In genomic region chr1:19113362-19114092, GRCh38 we compare ENCODE assay signal across 8 cellular contexts.
DNase-seq lines count a peak whose midpoint lies in the region; ATAC-seq and TF ChIP-seq lines count a peak whose summit lies in the region.

No MANE protein-coding gene starts in this region.

- TF ChIP-seq RAD21 in liver (IDR thresholded peaks at IDR 0.05), result peak; percentile 63 to 74

- 84% methylated on average over 8 of the region's 8 CpGs for WGBS in liver

- H3K4me3 ChIP-seq in Peyer's patch (no peak overlapping the region), liver (ENCODE audit: low read depth in 1 of 3, low read length in 3 of 3) (no peak overlapping the region)

- peak; percentile 54 for DNase-seq in Ammon's horn (ENCODE audit: low spot score)
- peak; percentile 45 for DNase-seq in GM13976 (ENCODE audit: low spot score)
- peak in 1 of 3 donors; percentile 56 for DNase-seq in Peyer's patch
- DNase-seq in astrocyte of the hippocampus (ENCODE audit: low read depth, low spot score), result peak; percentile 59
- DNase-seq in NCI-H1048 (lab: John Stamatoyannopoulos, UW), result no peak

- no peak for TF ChIP-seq POLR2A in Peyer's patch (IDR thresholded peaks at IDR 0.05)

- peaks cover 0 to 99% (median 0%) of the 10 kb centered on the region in 3 donors for H3K36me3 ChIP-seq in Peyer's patch
- peaks cover 31 to 96% (median 92%) of the 10 kb centered on the region in 4 donors for H3K36me3 ChIP-seq in liver (ENCODE audit: control insufficient read depth in 4 of 4, insufficient read depth in 3 of 4, low read depth in 1 of 4, low read length in 3 of 4)

- in situ Hi-C loops in GM13976 (cut with MboI; ENCODE audit: low sequenced_read_pairs, unreplicated experiment), result no loop called here

- H3K27me3 ChIP-seq in Peyer's patch (no peaks in the 10 kb centered on the region), liver (ENCODE audit: control insufficient read depth in 4 of 4, insufficient read depth in 4 of 4, low read length in 3 of 4) (no peaks in the 10 kb centered on the region)

- H3K9me3 ChIP-seq in Peyer's patch (no peaks in the 10 kb centered on the region), liver (ENCODE audit: control insufficient read depth in 4 of 4, low read length in 3 of 4) (no peaks in the 10 kb centered on the region)

- H3K4me1 ChIP-seq in Peyer's patch (no peaks in the 10 kb centered on the region), liver (ENCODE audit: control insufficient read depth in 4 of 4, insufficient read depth in 4 of 4, low read length in 3 of 4) (no peaks in the 10 kb centered on the region)

- ATAC-seq in GM18907 (IDR thresholded peaks at IDR 0.05; ENCODE audit: unreplicated experiment) (no peak), GM21367 (IDR thresholded peaks at IDR 0.05; ENCODE audit: unreplicated experiment) (no peak)

- no peak overlapping the region for H3K9ac ChIP-seq in liver (ENCODE audit: low read depth in 1 of 2, low read length in 2 of 2)

- no peak overlapping the region for H3K27ac ChIP-seq in Peyer's patch
- no peak overlapping the region for H3K27ac ChIP-seq in liver (ENCODE audit: low read depth in 1 of 2, low read length in 2 of 2)

- no peak for TF ChIP-seq CTCF in GM13976 (IDR thresholded peaks at IDR 0.05; ENCODE audit: borderline replicate concordance, control extremely low read depth, extremely low read depth, insufficient read depth, missing control alignments)
- peak in 4 of 6 experiments; percentile 33 to 52 (median 46) for TF ChIP-seq CTCF in Peyer's patch (IDR thresholded peaks at IDR 0.05)
- TF ChIP-seq CTCF in liver (IDR thresholded peaks at IDR 0.05; ENCODE audit: low read depth, low read length, missing input control), result peak; percentile 34

TF ChIP-seq in liver, 16 proteins besides CTCF, POLR2A, EP300 and RAD21:
- TF ChIP-seq RXRA (IDR thresholded peaks at IDR 0.05) (no peak), TAF1 (conservative IDR thresholded peaks at IDR 0.05) (no peak), ZBTB33 (IDR thresholded peaks at IDR 0.05) (no peak), YY1 (IDR thresholded peaks at IDR 0.05) (no peak), JUND (IDR thresholded peaks at IDR 0.05) (no peak), REST (IDR thresholded peaks at IDR 0.05) (no peak)
